In genomic region chr6:25831532-25832306, GRCh38 we compare ENCODE assay signal across 1 cellular context.
TF ChIP-seq lines count a peak whose summit lies in the region.

Gene SLC17A1 (minus strand): TSS chr6:25832052. CDS start chr6:25830557, 1,495 bp downstream.

TF ChIP-seq in HepG2, 621 proteins besides CTCF, POLR2A, EP300 and RAD21 (continued from another document and continues in another):
- no peak for TF ChIP-seq ATF4 (CRISPR knock-in tag; IDR thresholded peaks at IDR 0.05)
- peak; percentile 44; the same call in 1 of the 2 replicates for TF ChIP-seq PITX1 (CRISPR knock-in tag; IDR thresholded peaks at IDR 0.05)
- no peak for TF ChIP-seq SP1 (IDR thresholded peaks at IDR 0.05)
- TF ChIP-seq SP1 (CRISPR knock-in tag; IDR thresholded peaks at IDR 0.05): no peak
- TF ChIP-seq KDM2A (CRISPR knock-in tag; IDR thresholded peaks at IDR 0.05; ENCODE audit: borderline replicate concordance, low read depth): no peak
- peak; percentile 53 for TF ChIP-seq SAP130 (CRISPR knock-in tag; IDR thresholded peaks at IDR 0.05; ENCODE audit: low read depth)
- TF ChIP-seq HMGXB3 (CRISPR knock-in tag; IDR thresholded peaks at IDR 0.05; ENCODE audit: borderline replicate concordance): no peak
- no peak for TF ChIP-seq BORCS8-MEF2B (CRISPR knock-in tag; IDR thresholded peaks at IDR 0.05)
- 0 out of 2 replicates have a peak, but pooled peaks have one; percentile 16 for TF ChIP-seq TCF7 (IDR thresholded peaks at IDR 0.05; ENCODE audit: low read depth)
- TF ChIP-seq BCL6 (CRISPR knock-in tag; IDR thresholded peaks at IDR 0.05): peak; percentile 97
- peak; percentile 13; the same call in 1 of the 2 replicates for TF ChIP-seq ZNF441 (CRISPR knock-in tag; IDR thresholded peaks at IDR 0.05; ENCODE audit: borderline replicate concordance)
- TF ChIP-seq REPIN1 (CRISPR knock-in tag; IDR thresholded peaks at IDR 0.05; ENCODE audit: borderline replicate concordance, low read depth): peak; percentile 63; the same call in 1 of the 2 replicates
- TF ChIP-seq PCBP1 (IDR thresholded peaks at IDR 0.05; ENCODE audit: borderline replicate concordance, low read depth, low read length): no peak
- no peak for TF ChIP-seq ARID3A (IDR thresholded peaks at IDR 0.05; ENCODE audit: low read depth, low read length)
- TF ChIP-seq JDP2 (CRISPR knock-in tag; IDR thresholded peaks at IDR 0.05; ENCODE audit: borderline replicate concordance): no peak
- no peak for TF ChIP-seq RAD51 (IDR thresholded peaks at IDR 0.05; ENCODE audit: borderline replicate concordance)
- peak; percentile 8; the same call in 1 of the 2 replicates for TF ChIP-seq HOXA9 (CRISPR knock-in tag; IDR thresholded peaks at IDR 0.05; ENCODE audit: borderline replicate concordance)
- TF ChIP-seq ATF2 (CRISPR knock-in tag; IDR thresholded peaks at IDR 0.05): 0 out of 2 replicates have a peak, but pooled peaks have one; percentile 15
- no peak for TF ChIP-seq ATRX (CRISPR knock-in tag; IDR thresholded peaks at IDR 0.05; ENCODE audit: borderline replicate concordance)
- peak; percentile 71 for TF ChIP-seq HNF1B (CRISPR knock-in tag; IDR thresholded peaks at IDR 0.05)
- peak; percentile 51 for TF ChIP-seq ZMYM4 (CRISPR knock-in tag; IDR thresholded peaks at IDR 0.05)
- TF ChIP-seq ZNF576 (CRISPR knock-in tag; IDR thresholded peaks at IDR 0.05): no peak
- no peak for TF ChIP-seq ZNF766 (CRISPR knock-in tag; IDR thresholded peaks at IDR 0.05; ENCODE audit: borderline replicate concordance)
- no peak; the same call in 1 of the 2 replicates for TF ChIP-seq THAP11 (CRISPR knock-in tag; IDR thresholded peaks at IDR 0.05)
- TF ChIP-seq ZSCAN29 (CRISPR knock-in tag; conservative IDR thresholded peaks at IDR 0.05): 0 out of 2 replicates have a peak, but pooled peaks have one; percentile 53
- no peak for TF ChIP-seq GABPA (IDR thresholded peaks at IDR 0.05; ENCODE audit: low read depth, low read length)
- 0 out of 2 replicates have a peak, but pooled peaks have one; percentile 4 for TF ChIP-seq GABPA (CRISPR knock-in tag; IDR thresholded peaks at IDR 0.05; ENCODE audit: low read depth)
- TF ChIP-seq MNT (IDR thresholded peaks at IDR 0.05): 0 out of 2 replicates have a peak, but pooled peaks have one; percentile 18
- peak; percentile 58; the same call in 1 of the 2 replicates for TF ChIP-seq ZNF646 (CRISPR knock-in tag; IDR thresholded peaks at IDR 0.05)
- peak; percentile 97 for TF ChIP-seq HOXA5 (CRISPR knock-in tag; IDR thresholded peaks at IDR 0.05)
- TF ChIP-seq ZBED4 (CRISPR knock-in tag; IDR thresholded peaks at IDR 0.05; ENCODE audit: borderline replicate concordance): peak; percentile 33; the same call in 1 of the 2 replicates
- 0 out of 2 replicates have a peak, but pooled peaks have one; percentile 57 for TF ChIP-seq JUNB (CRISPR knock-in tag; IDR thresholded peaks at IDR 0.05; ENCODE audit: borderline replicate concordance)
- TF ChIP-seq NBN (conservative IDR thresholded peaks at IDR 0.05): 0 out of 2 replicates have a peak, but pooled peaks have one; percentile 44
